In the genomic region with DNA sequence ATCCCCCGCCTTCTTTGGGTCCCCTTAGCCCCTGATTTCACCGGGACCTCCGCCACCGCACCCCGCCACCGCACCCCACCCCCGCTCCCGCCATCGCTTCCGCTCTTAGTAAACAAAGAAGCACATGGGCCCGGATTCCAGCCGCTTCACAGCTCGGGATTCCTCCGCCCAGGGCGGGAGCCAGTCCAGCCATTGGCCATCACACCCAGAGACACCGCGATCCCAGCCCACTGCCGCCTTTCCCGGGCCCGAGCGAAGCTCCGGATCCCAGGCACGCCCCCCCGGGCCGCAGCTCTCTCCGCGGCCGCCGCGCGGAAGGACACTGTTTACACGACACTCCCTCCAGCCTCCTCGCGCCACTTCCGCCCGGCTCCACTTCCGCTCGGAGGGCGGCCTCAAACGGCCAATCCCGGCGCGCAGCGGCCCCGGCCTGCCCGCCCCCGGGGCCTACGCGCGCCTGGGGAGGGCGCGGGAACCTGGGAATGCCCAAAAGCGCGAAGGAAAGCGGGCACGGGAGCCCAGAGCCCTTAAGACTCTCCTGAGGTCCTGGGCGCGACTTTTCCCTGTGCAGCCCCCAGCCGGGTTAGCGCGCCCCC, we compare ENCODE assay signal across 1 cellular context.
TF ChIP-seq lines count a peak whose summit lies in the region.

No MANE protein-coding gene starts in this region.

TF ChIP-seq in HepG2, 621 proteins besides CTCF, POLR2A, EP300 and RAD21 (continued from another document and continues in another):
- TF ChIP-seq, protein P1, sequence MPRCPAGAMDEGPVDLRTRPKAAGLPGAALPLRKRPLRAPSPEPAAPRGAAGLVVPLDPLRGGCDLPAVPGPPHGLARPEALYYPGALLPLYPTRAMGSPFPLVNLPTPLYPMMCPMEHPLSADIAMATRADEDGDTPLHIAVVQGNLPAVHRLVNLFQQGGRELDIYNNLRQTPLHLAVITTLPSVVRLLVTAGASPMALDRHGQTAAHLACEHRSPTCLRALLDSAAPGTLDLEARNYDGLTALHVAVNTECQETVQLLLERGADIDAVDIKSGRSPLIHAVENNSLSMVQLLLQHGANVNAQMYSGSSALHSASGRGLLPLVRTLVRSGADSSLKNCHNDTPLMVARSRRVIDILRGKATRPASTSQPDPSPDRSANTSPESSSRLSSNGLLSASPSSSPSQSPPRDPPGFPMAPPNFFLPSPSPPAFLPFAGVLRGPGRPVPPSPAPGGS (CRISPR knock-in tag; IDR thresholded peaks at IDR 0.05), result no peak; the same call in 1 of the 2 replicates
- TF ChIP-seq ZNF451 (CRISPR knock-in tag; IDR thresholded peaks at IDR 0.05) (0 out of 2 replicates have a peak, but pooled peaks have one; percentile 67), ZFP41 (CRISPR knock-in tag; IDR thresholded peaks at IDR 0.05; ENCODE audit: borderline replicate concordance) (no peak; the same call in 1 of the 2 replicates), SYNCRIP (IDR thresholded peaks at IDR 0.05; ENCODE audit: insufficient read depth, low read depth, low read length) (no peak), ZNF75D (CRISPR knock-in tag; IDR thresholded peaks at IDR 0.05; ENCODE audit: borderline replicate concordance) (no peak), ZNF879 (CRISPR knock-in tag; IDR thresholded peaks at IDR 0.05) (no peak), SAFB2 (CRISPR knock-in tag; IDR thresholded peaks at IDR 0.05; ENCODE audit: borderline replicate concordance, low read depth) (no peak; the same call in 1 of the 2 replicates), PHF8 (CRISPR knock-in tag; IDR thresholded peaks at IDR 0.05) (peak; percentile 53; the same call in 1 of the 2 replicates), ZNF7 (CRISPR knock-in tag; IDR thresholded peaks at IDR 0.05) (no peak), TP53 (CRISPR knock-in tag; conservative IDR thresholded peaks at IDR 0.05) (no peak), GATA4 (IDR thresholded peaks at IDR 0.05; ENCODE audit: borderline replicate concordance, low read depth) (no peak), ZC3H13 (CRISPR knock-in tag; IDR thresholded peaks at IDR 0.05) (no peak; the same call in 1 of the 2 replicates), ZNF143 (CRISPR knock-in tag; IDR thresholded peaks at IDR 0.05) (peak; percentile 48; the same call in 1 of the 2 replicates), TRIM24 (CRISPR knock-in tag; IDR thresholded peaks at IDR 0.05) (no peak), FOXK1 (CRISPR knock-in tag; IDR thresholded peaks at IDR 0.05; ENCODE audit: borderline replicate concordance, low read depth) (peak; percentile 99)
- TF ChIP-seq, protein P2, sequence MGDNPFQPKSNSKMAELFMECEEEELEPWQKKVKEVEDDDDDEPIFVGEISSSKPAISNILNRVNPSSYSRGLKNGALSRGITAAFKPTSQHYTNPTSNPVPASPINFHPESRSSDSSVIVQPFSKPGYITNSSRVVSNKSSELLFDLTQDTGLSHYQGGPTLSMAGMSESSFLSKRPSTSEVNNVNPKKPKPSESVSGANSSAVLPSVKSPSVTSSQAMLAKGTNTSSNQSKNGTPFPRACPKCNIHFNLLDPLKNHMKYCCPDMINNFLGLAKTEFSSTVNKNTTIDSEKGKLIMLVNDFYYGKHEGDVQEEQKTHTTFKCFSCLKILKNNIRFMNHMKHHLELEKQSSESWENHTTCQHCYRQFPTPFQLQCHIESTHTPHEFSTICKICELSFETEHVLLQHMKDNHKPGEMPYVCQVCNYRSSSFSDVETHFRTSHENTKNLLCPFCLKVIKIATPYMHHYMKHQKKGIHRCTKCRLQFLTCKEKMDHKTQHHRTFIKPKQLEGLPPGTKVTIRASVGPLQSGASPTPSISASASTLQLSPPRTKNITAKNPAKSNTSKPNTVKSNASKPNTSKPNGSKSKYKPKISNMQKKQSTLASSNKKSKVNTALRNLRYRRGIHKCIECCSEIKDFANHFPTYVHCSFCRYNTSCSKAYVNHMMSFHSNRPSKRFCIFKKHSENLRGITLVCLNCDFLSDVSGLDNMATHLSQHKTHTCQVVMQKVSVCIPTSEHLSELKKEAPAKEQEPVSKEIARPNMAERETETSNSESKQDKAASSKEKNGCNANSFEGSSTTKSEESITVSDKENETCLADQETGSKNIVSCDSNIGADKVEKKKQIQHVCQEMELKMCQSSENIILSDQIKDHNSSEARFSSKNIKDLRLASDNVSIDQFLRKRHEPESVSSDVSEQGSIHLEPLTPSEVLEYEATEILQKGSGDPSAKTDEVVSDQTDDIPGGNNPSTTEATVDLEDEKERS (CRISPR knock-in tag; IDR thresholded peaks at IDR 0.05), result no peak
- TF ChIP-seq, protein P3, sequence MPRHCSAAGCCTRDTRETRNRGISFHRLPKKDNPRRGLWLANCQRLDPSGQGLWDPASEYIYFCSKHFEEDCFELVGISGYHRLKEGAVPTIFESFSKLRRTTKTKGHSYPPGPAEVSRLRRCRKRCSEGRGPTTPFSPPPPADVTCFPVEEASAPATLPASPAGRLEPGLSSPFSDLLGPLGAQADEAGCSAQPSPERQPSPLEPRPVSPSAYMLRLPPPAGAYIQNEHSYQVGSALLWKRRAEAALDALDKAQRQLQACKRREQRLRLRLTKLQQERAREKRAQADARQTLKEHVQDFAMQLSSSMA (CRISPR knock-in tag; IDR thresholded peaks at IDR 0.05), result peak; percentile 31; the same call in 1 of the 2 replicates
- TF ChIP-seq, protein P4, sequence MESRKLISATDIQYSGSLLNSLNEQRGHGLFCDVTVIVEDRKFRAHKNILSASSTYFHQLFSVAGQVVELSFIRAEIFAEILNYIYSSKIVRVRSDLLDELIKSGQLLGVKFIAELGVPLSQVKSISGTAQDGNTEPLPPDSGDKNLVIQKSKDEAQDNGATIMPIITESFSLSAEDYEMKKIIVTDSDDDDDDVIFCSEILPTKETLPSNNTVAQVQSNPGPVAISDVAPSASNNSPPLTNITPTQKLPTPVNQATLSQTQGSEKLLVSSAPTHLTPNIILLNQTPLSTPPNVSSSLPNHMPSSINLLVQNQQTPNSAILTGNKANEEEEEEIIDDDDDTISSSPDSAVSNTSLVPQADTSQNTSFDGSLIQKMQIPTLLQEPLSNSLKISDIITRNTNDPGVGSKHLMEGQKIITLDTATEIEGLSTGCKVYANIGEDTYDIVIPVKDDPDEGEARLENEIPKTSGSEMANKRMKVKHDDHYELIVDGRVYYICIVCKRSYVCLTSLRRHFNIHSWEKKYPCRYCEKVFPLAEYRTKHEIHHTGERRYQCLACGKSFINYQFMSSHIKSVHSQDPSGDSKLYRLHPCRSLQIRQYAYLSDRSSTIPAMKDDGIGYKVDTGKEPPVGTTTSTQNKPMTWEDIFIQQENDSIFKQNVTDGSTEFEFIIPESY (CRISPR knock-in tag; IDR thresholded peaks at IDR 0.05), result peak; percentile 31
- TF ChIP-seq, protein P5, sequence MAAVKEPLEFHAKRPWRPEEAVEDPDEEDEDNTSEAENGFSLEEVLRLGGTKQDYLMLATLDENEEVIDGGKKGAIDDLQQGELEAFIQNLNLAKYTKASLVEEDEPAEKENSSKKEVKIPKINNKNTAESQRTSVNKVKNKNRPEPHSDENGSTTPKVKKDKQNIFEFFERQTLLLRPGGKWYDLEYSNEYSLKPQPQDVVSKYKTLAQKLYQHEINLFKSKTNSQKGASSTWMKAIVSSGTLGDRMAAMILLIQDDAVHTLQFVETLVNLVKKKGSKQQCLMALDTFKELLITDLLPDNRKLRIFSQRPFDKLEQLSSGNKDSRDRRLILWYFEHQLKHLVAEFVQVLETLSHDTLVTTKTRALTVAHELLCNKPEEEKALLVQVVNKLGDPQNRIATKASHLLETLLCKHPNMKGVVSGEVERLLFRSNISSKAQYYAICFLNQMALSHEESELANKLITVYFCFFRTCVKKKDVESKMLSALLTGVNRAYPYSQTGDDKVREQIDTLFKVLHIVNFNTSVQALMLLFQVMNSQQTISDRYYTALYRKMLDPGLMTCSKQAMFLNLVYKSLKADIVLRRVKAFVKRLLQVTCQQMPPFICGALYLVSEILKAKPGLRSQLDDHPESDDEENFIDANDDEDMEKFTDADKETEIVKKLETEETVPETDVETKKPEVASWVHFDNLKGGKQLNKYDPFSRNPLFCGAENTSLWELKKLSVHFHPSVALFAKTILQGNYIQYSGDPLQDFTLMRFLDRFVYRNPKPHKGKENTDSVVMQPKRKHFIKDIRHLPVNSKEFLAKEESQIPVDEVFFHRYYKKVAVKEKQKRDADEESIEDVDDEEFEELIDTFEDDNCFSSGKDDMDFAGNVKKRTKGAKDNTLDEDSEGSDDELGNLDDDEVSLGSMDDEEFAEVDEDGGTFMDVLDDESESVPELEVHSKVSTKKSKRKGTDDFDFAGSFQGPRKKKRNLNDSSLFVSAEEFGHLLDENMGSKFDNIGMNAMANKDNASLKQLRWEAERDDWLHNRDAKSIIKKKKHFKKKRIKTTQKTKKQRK (IDR thresholded peaks at IDR 0.05; ENCODE audit: low read length), result no peak
- TF ChIP-seq, protein P6, sequence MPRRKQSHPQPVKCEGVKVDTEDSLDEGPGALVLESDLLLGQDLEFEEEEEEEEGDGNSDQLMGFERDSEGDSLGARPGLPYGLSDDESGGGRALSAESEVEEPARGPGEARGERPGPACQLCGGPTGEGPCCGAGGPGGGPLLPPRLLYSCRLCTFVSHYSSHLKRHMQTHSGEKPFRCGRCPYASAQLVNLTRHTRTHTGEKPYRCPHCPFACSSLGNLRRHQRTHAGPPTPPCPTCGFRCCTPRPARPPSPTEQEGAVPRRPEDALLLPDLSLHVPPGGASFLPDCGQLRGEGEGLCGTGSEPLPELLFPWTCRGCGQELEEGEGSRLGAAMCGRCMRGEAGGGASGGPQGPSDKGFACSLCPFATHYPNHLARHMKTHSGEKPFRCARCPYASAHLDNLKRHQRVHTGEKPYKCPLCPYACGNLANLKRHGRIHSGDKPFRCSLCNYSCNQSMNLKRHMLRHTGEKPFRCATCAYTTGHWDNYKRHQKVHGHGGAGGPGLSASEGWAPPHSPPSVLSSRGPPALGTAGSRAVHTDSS (CRISPR knock-in tag; conservative IDR thresholded peaks at IDR 0.05), result no peak
- TF ChIP-seq, protein P7, sequence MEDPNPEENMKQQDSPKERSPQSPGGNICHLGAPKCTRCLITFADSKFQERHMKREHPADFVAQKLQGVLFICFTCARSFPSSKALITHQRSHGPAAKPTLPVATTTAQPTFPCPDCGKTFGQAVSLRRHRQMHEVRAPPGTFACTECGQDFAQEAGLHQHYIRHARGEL (CRISPR knock-in tag; IDR thresholded peaks at IDR 0.05), result no peak
- TF ChIP-seq, protein P8, sequence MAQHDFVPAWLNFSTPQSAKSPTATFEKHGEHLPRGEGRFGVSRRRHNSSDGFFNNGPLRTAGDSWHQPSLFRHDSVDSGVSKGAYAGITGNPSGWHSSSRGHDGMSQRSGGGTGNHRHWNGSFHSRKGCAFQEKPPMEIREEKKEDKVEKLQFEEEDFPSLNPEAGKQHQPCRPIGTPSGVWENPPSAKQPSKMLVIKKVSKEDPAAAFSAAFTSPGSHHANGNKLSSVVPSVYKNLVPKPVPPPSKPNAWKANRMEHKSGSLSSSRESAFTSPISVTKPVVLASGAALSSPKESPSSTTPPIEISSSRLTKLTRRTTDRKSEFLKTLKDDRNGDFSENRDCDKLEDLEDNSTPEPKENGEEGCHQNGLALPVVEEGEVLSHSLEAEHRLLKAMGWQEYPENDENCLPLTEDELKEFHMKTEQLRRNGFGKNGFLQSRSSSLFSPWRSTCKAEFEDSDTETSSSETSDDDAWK (CRISPR knock-in tag; IDR thresholded peaks at IDR 0.05), result no peak
- TF ChIP-seq, protein P9, sequence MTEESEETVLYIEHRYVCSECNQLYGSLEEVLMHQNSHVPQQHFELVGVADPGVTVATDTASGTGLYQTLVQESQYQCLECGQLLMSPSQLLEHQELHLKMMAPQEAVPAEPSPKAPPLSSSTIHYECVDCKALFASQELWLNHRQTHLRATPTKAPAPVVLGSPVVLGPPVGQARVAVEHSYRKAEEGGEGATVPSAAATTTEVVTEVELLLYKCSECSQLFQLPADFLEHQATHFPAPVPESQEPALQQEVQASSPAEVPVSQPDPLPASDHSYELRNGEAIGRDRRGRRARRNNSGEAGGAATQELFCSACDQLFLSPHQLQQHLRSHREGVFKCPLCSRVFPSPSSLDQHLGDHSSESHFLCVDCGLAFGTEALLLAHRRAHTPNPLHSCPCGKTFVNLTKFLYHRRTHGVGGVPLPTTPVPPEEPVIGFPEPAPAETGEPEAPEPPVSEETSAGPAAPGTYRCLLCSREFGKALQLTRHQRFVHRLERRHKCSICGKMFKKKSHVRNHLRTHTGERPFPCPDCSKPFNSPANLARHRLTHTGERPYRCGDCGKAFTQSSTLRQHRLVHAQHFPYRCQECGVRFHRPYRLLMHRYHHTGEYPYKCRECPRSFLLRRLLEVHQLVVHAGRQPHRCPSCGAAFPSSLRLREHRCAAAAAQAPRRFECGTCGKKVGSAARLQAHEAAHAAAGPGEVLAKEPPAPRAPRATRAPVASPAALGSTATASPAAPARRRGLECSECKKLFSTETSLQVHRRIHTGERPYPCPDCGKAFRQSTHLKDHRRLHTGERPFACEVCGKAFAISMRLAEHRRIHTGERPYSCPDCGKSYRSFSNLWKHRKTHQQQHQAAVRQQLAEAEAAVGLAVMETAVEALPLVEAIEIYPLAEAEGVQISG (CRISPR knock-in tag; IDR thresholded peaks at IDR 0.05), result peak; percentile 95
- TF ChIP-seq, protein P10, sequence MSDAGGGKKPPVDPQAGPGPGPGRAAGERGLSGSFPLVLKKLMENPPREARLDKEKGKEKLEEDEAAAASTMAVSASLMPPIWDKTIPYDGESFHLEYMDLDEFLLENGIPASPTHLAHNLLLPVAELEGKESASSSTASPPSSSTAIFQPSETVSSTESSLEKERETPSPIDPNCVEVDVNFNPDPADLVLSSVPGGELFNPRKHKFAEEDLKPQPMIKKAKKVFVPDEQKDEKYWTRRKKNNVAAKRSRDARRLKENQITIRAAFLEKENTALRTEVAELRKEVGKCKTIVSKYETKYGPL (CRISPR knock-in tag; IDR thresholded peaks at IDR 0.05), result no peak
- TF ChIP-seq, protein P11, sequence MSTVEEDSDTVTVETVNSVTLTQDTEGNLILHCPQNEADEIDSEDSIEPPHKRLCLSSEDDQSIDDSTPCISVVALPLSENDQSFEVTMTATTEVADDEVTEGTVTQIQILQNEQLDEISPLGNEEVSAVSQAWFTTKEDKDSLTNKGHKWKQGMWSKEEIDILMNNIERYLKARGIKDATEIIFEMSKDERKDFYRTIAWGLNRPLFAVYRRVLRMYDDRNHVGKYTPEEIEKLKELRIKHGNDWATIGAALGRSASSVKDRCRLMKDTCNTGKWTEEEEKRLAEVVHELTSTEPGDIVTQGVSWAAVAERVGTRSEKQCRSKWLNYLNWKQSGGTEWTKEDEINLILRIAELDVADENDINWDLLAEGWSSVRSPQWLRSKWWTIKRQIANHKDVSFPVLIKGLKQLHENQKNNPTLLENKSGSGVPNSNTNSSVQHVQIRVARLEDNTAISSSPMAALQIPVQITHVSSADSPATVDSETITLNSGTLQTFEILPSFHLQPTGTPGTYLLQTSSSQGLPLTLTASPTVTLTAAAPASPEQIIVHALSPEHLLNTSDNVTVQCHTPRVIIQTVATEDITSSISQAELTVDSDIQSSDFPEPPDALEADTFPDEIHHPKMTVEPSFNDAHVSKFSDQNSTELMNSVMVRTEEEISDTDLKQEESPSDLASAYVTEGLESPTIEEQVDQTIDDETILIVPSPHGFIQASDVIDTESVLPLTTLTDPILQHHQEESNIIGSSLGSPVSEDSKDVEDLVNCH (CRISPR knock-in tag; IDR thresholded peaks at IDR 0.05), result no peak
- TF ChIP-seq, protein P12, sequence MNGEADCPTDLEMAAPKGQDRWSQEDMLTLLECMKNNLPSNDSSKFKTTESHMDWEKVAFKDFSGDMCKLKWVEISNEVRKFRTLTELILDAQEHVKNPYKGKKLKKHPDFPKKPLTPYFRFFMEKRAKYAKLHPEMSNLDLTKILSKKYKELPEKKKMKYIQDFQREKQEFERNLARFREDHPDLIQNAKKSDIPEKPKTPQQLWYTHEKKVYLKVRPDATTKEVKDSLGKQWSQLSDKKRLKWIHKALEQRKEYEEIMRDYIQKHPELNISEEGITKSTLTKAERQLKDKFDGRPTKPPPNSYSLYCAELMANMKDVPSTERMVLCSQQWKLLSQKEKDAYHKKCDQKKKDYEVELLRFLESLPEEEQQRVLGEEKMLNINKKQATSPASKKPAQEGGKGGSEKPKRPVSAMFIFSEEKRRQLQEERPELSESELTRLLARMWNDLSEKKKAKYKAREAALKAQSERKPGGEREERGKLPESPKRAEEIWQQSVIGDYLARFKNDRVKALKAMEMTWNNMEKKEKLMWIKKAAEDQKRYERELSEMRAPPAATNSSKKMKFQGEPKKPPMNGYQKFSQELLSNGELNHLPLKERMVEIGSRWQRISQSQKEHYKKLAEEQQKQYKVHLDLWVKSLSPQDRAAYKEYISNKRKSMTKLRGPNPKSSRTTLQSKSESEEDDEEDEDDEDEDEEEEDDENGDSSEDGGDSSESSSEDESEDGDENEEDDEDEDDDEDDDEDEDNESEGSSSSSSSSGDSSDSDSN (CRISPR knock-in tag; IDR thresholded peaks at IDR 0.05), result peak; percentile 99
